21 cellular contexts compared by ENCODE assay signal in genomic region chr3:122928396-122929187, GRCh38.
A peak's percentile ranks its signal among the peaks of the same experiment; 100 is the strongest.
DNase-seq lines count a peak whose midpoint lies in the region; ATAC-seq and TF ChIP-seq lines count a peak whose summit lies in the region.
"Had no signal": no experiment of that assay in that cellular context is flagged by ENCODE, and none has a peak within 500 bp of the region (broad histone marks: within the 10 kb centered on the region; RNA-seq: fewer than 3 reads in every experiment).

No MANE protein-coding gene starts in this region.

- no peaks in the 10 kb centered on the region for H4K20me1 ChIP-seq in SK-N-SH (ENCODE audit: insufficient read depth)

- H3K4me3 ChIP-seq in SK-N-SH (ENCODE audit: low read depth in 2 of 2, low read length in 1 of 2), result no peak overlapping the region

- no peak overlapping the region for H2AFZ ChIP-seq in SK-N-SH (ENCODE audit: low read depth)

- no peaks in the 10 kb centered on the region for H3F3A ChIP-seq in SK-N-SH (replicated peaks; ENCODE audit: insufficient read depth)

- no peaks in the 10 kb centered on the region for H3K27me3 ChIP-seq in SK-N-SH (ENCODE audit: insufficient read depth)
- H3K27me3 ChIP-seq: BE2C had no signal

- WGBS in SK-N-SH (ENCODE audit: low lambda C conversion rate), result 76% methylated on average over 19 of the region's 24 CpGs

- H3K27ac ChIP-seq in SK-N-SH (ENCODE audit: low read depth in 2 of 2, low read length in 1 of 2), result peak overlapping the region in 1 of 2 experiments; percentile 14; a peak in 1 of 4 replicates

- no peak for DNase-seq in SK-N-SH
- peak; percentile 33 for DNase-seq in CD14-positive monocyte (ENCODE audit: low spot score)
- no peak for DNase-seq in nephron progenitor cell
- DNase-seq in stimulated activated effector memory CD8-positive, alpha-beta T cell treated with anti-CD3 and anti-CD28 coated beads, Interleukin-12 subunit alpha, Interleukin-12 subunit beta, amount 100 ng/mL, for 72 hours (ENCODE audit: low spot score in 2 of 2), result no peak
- DNase-seq in NCI-H1694 (lab: John Stamatoyannopoulos, UW), result no peak
- no peak for DNase-seq in glutamatergic neuron
- no peak for DNase-seq in osteocyte (ENCODE audit: extremely low spot score, unreplicated experiment)
- DNase-seq: Caco-2; CD4-positive, alpha-beta T cell; DMS153; EL; KG1; MV-4-11; NCI-H1417; NCI-H187 treated with DMSO at 0.1 percent for 48 hours; NCI-H226; PC-3; RPMI8226; SIG-M5 had no signal

- H3K9ac ChIP-seq in SK-N-SH, result no peak overlapping the region

- no peak overlapping the region for H3K4me3 Mint-ChIP-seq in CD14-positive monocyte
- H3K4me3 Mint-ChIP-seq in nephron progenitor cell, result no peak overlapping the region
- H3K4me3 Mint-ChIP-seq in stimulated activated effector memory CD8-positive, alpha-beta T cell treated with anti-CD3 and anti-CD28 coated beads, Interleukin-12 subunit alpha, Interleukin-12 subunit beta, amount 100 ng/mL, for 72 hours, result no peak overlapping the region
- no peak overlapping the region for H3K4me3 Mint-ChIP-seq in glutamatergic neuron (ENCODE audit: unreplicated experiment)
- no peak overlapping the region for H3K4me3 Mint-ChIP-seq in osteocyte (ENCODE audit: unreplicated experiment)
- H3K4me3 Mint-ChIP-seq: CD4-positive, alpha-beta T cell had no signal

- intact Hi-C loops in CD14-positive monocyte (cut with micrococcal nuclease), result no loop called here

- H3K27ac Mint-ChIP-seq in CD14-positive monocyte, result peak overlapping the region in 2 of 7 donors; percentile 15 to 60
- H3K27ac Mint-ChIP-seq in nephron progenitor cell, result peak overlapping the region; percentile 31
- H3K27ac Mint-ChIP-seq in stimulated activated effector memory CD8-positive, alpha-beta T cell treated with anti-CD3 and anti-CD28 coated beads, Interleukin-12 subunit alpha, Interleukin-12 subunit beta, amount 100 ng/mL, for 72 hours, result no peak overlapping the region
- H3K27ac Mint-ChIP-seq in glutamatergic neuron (ENCODE audit: unreplicated experiment), result no peak overlapping the region
- H3K27ac Mint-ChIP-seq in osteocyte (ENCODE audit: unreplicated experiment), result no peak overlapping the region
- H3K27ac Mint-ChIP-seq: CD4-positive, alpha-beta T cell had no signal

- H3K4me1 ChIP-seq in SK-N-SH (ENCODE audit: control insufficient read depth in 1 of 2, insufficient read depth in 2 of 2, low read depth in 1 of 2, low read length in 1 of 2), result peaks cover 0 to 23% of the 10 kb centered on the region in 2 experiments; a peak in 1 of 4 replicates

- TF ChIP-seq EP300 in SK-N-SH (IDR thresholded peaks at IDR 0.05; ENCODE audit: borderline replicate concordance in 1 of 2, low read depth in 1 of 2, low read length in 1 of 2), result no peak

- H3K4me1 Mint-ChIP-seq in CD14-positive monocyte (no peaks in the 10 kb centered on the region), nephron progenitor cell (peaks cover 22% of the 10 kb centered on the region), glutamatergic neuron (ENCODE audit: low read depth, unreplicated experiment) (peaks cover 20% of the 10 kb centered on the region), osteocyte (ENCODE audit: unreplicated experiment) (no peaks in the 10 kb centered on the region)
- no peaks in the 10 kb centered on the region for H3K4me1 Mint-ChIP-seq in stimulated activated effector memory CD8-positive, alpha-beta T cell treated with anti-CD3 and anti-CD28 coated beads, Interleukin-12 subunit alpha, Interleukin-12 subunit beta, amount 100 ng/mL, for 72 hours

- CTCF ChIA-PET in SK-N-SH (lab: Yijun Ruan, JAX), result interaction anchor here (0.8 to 2.7 kb wide), 6 partner anchors 11 to 99 kb away, joined by 3 to 18 read pairs (median 4); partner anchors contain the start of gene SEMA5B

- H3K9me2 ChIP-seq in SK-N-SH, result no peaks in the 10 kb centered on the region

- ATAC-seq in SK-N-SH treated with all-trans-retinoic acid at 6 μM for 48 hours, result peak; percentile 16; the same call in 1 of the 3 replicates
- peak; percentile 31 for ATAC-seq in stimulated activated effector memory CD8-positive, alpha-beta T cell treated with anti-CD3 and anti-CD28 coated beads, Interleukin-12 subunit alpha, Interleukin-12 subunit beta, amount 100 ng/mL, for 72 hours
- ATAC-seq: PC-3 had no signal

- TF ChIP-seq RAD21 in SK-N-SH (IDR thresholded peaks at IDR 0.05; ENCODE audit: low read length), result no peak

- H3K9me3 ChIP-seq in SK-N-SH, result no peaks in the 10 kb centered on the region
- H3K9me3 ChIP-seq: BE2C, Caco-2 had no signal

- H3K36me3 Mint-ChIP-seq in CD14-positive monocyte (no peaks in the 10 kb centered on the region), nephron progenitor cell (ENCODE audit: low read depth) (no peaks in the 10 kb centered on the region), glutamatergic neuron (ENCODE audit: unreplicated experiment) (no peaks in the 10 kb centered on the region), osteocyte (ENCODE audit: unreplicated experiment) (no peaks in the 10 kb centered on the region)
- no peaks in the 10 kb centered on the region for H3K36me3 Mint-ChIP-seq in stimulated activated effector memory CD8-positive, alpha-beta T cell treated with anti-CD3 and anti-CD28 coated beads, Interleukin-12 subunit alpha, Interleukin-12 subunit beta, amount 100 ng/mL, for 72 hours

- no peak for TF ChIP-seq CTCF in SK-N-SH (IDR thresholded peaks at IDR 0.05)
- no peak for TF ChIP-seq CTCF in CD14-positive monocyte (IDR thresholded peaks at IDR 0.05)
- TF ChIP-seq CTCF in nephron progenitor cell (IDR thresholded peaks at IDR 0.05), result no peak
- no peak for TF ChIP-seq CTCF in glutamatergic neuron (IDR thresholded peaks at IDR 0.05; ENCODE audit: partially characterized antibody, unreplicated experiment)
- TF ChIP-seq CTCF in osteocyte (IDR thresholded peaks at IDR 0.05), result no peak

- POLR2A ChIA-PET in SK-N-SH (lab: Yijun Ruan, JAX), result no interaction called here

- no peaks in the 10 kb centered on the region for H3K79me2 ChIP-seq in SK-N-SH (ENCODE audit: insufficient read depth)

- H3K4me2 ChIP-seq in SK-N-SH, result no peak overlapping the region

- H3K27me3 Mint-ChIP-seq in CD14-positive monocyte (ENCODE audit: low read depth in 3 of 3) (peaks cover 2 to 9% (median 6%) of the 10 kb centered on the region in 3 donors), nephron progenitor cell (ENCODE audit: low read depth, poor library complexity) (peaks cover 16% of the 10 kb centered on the region), glutamatergic neuron (ENCODE audit: unreplicated experiment) (peaks cover 9% of the 10 kb centered on the region), osteocyte (ENCODE audit: unreplicated experiment) (peaks cover 49% of the 10 kb centered on the region)

- H3K9me3 Mint-ChIP-seq in CD14-positive monocyte, result no peaks in the 10 kb centered on the region
- no peaks in the 10 kb centered on the region for H3K9me3 Mint-ChIP-seq in nephron progenitor cell
- no peaks in the 10 kb centered on the region for H3K9me3 Mint-ChIP-seq in stimulated activated effector memory CD8-positive, alpha-beta T cell treated with anti-CD3 and anti-CD28 coated beads, Interleukin-12 subunit alpha, Interleukin-12 subunit beta, amount 100 ng/mL, for 72 hours
- peaks cover 3% of the 10 kb centered on the region for H3K9me3 Mint-ChIP-seq in glutamatergic neuron (ENCODE audit: unreplicated experiment)
- H3K9me3 Mint-ChIP-seq in osteocyte (ENCODE audit: unreplicated experiment), result no peaks in the 10 kb centered on the region
- H3K9me3 Mint-ChIP-seq: CD4-positive, alpha-beta T cell had no signal

- no peaks in the 10 kb centered on the region for H3K36me3 ChIP-seq in SK-N-SH (replicated peaks in 1 of 2; ENCODE audit: control insufficient read depth in 1 of 2, insufficient read depth in 2 of 2, low read length in 1 of 2)
- H3K36me3 ChIP-seq: BE2C had no signal

TF ChIP-seq in SK-N-SH, 30 proteins besides CTCF, POLR2A, EP300 and RAD21:
- TF ChIP-seq RFX5 (IDR thresholded peaks at IDR 0.05; ENCODE audit: low read length) (no peak), RCOR1 (IDR thresholded peaks at IDR 0.05; ENCODE audit: low read length) (no peak), ELF1 (IDR thresholded peaks at IDR 0.05) (no peak), JUND (IDR thresholded peaks at IDR 0.05) (no peak), TCF12 (IDR thresholded peaks at IDR 0.05) (no peak), IRF3 (IDR thresholded peaks at IDR 0.05; ENCODE audit: low read depth, low read length) (no peak)
